In genomic region chr10:43235070-43235900, GRCh38 we compare ENCODE assay signal across 1 cellular context.
TF ChIP-seq lines count a peak whose summit lies in the region.

No MANE protein-coding gene starts in this region.

TF ChIP-seq in SK-N-SH, 30 proteins besides CTCF, POLR2A, EP300 and RAD21 (continued from another document):
- TF ChIP-seq YY1 (IDR thresholded peaks at IDR 0.05; ENCODE audit: low read depth) (no peak), JUND (IDR thresholded peaks at IDR 0.05) (no peak), RFX5 (IDR thresholded peaks at IDR 0.05; ENCODE audit: low read length) (no peak), FOXJ3 (CRISPR knock-in tag; IDR thresholded peaks at IDR 0.05) (no peak)
TF ChIP-seq in SK-N-SH: peak in this region for 0.
